8 cellular contexts compared by ENCODE assay signal in genomic region chr10:42932735-42933453, GRCh38.
DNase-seq lines count a peak whose midpoint lies in the region; ATAC-seq and TF ChIP-seq lines count a peak whose summit lies in the region.

No MANE protein-coding gene starts in this region.

- H3K27ac ChIP-seq in left ventricle myocardium inferior (replicated peaks) = no peak overlapping the region

- peaks cover 28% of the 10 kb centered on the region for H3K27me3 Mint-ChIP-seq in activated CD4-positive, alpha-beta memory T cell treated with anti-CD3 and anti-CD28 coated beads, Interleukin-2, amount 10 ng/mL, durations not matched to agents 7 days and 5 days

- no peak overlapping the region for H3K27ac Mint-ChIP-seq in activated CD4-positive, alpha-beta memory T cell treated with anti-CD3 and anti-CD28 coated beads, Interleukin-2, amount 10 ng/mL, durations not matched to agents 7 days and 5 days

- peak; percentile 19 for DNase-seq in DMS153 (lab: John Stamatoyannopoulos, UW)
- no peak for DNase-seq in activated CD4-positive, alpha-beta memory T cell treated with anti-CD3 and anti-CD28 coated beads, Interleukin-2, amount 10 ng/mL, durations not matched to agents 7 days and 5 days
- DNase-seq in left ventricle myocardium inferior = no peak
- DNase-seq in stimulated activated CD4-positive, alpha-beta T cell treated with anti-CD3 and anti-CD28 coated beads, Interleukin-1b, Interleukin-23, amount 100 ng/mL, for 24 hours (ENCODE audit: low read depth in 4 of 4, low spot score in 1 of 4) = peak in 3 of 4 experiments; percentile 49 to 51 (median 50)
- no peak for DNase-seq in OCI-M1 (lab: John Stamatoyannopoulos, UW)
- no peak for DNase-seq in T1000 (lab: John Stamatoyannopoulos, UW)
- DNase-seq in NOMO-1 treated with dmso at 0.1 percent for 144 hours (lab: John Stamatoyannopoulos, UW; ENCODE audit: unreplicated experiment) = no peak

- H3K9me3 Mint-ChIP-seq in activated CD4-positive, alpha-beta memory T cell treated with anti-CD3 and anti-CD28 coated beads, Interleukin-2, amount 10 ng/mL, durations not matched to agents 7 days and 5 days = no peaks in the 10 kb centered on the region

- peak overlapping the region; percentile 14 for H3K4me3 Mint-ChIP-seq in activated CD4-positive, alpha-beta memory T cell treated with anti-CD3 and anti-CD28 coated beads, Interleukin-2, amount 10 ng/mL, durations not matched to agents 7 days and 5 days

- no peak for ATAC-seq in GM18502 (IDR thresholded peaks at IDR 0.05; ENCODE audit: poor library complexity, unreplicated experiment)

- peak overlapping the region; percentile 54 for H3K4me3 ChIP-seq in left ventricle myocardium inferior

- no peaks in the 10 kb centered on the region for H3K36me3 Mint-ChIP-seq in activated CD4-positive, alpha-beta memory T cell treated with anti-CD3 and anti-CD28 coated beads, Interleukin-2, amount 10 ng/mL, durations not matched to agents 7 days and 5 days (ENCODE audit: low read depth)

- POLR2A ChIA-PET in activated CD4-positive, alpha-beta memory T cell treated with anti-CD3 and anti-CD28 coated beads, Interleukin-2, amount 10 ng/mL, durations not matched to agents 7 days and 5 days (lab: Charles Lee) = no interaction called here

- no peaks in the 10 kb centered on the region for H3K9me3 ChIP-seq in left ventricle myocardium inferior (replicated peaks)

- H3K36me3 ChIP-seq in left ventricle myocardium inferior = no peaks in the 10 kb centered on the region

- peaks cover 15% of the 10 kb centered on the region for H3K4me1 ChIP-seq in left ventricle myocardium inferior

- TF ChIP-seq CTCF in left ventricle myocardium inferior (IDR thresholded peaks at IDR 0.05; ENCODE audit: borderline replicate concordance) = no peak

- peaks cover 8% of the 10 kb centered on the region for H3K4me1 Mint-ChIP-seq in activated CD4-positive, alpha-beta memory T cell treated with anti-CD3 and anti-CD28 coated beads, Interleukin-2, amount 10 ng/mL, durations not matched to agents 7 days and 5 days

- intact Hi-C loops in left ventricle myocardium inferior (cut with micrococcal nuclease) = no loop called here

- peaks cover 98% of the 10 kb centered on the region for H3K27me3 ChIP-seq in left ventricle myocardium inferior (ENCODE audit: low read depth)

- CTCF ChIA-PET in activated CD4-positive, alpha-beta memory T cell treated with anti-CD3 and anti-CD28 coated beads, Interleukin-2, amount 10 ng/mL, durations not matched to agents 7 days and 5 days (lab: Charles Lee) = no interaction called here

Comparison
In these comparisons a context has a peak if more than half of its experiments do, and no peak if none do; other contexts are left out.
1. DNase-seq: peak in DMS153 (single experiment) and stimulated activated CD4-positive, alpha-beta T cell treated with anti-CD3 and anti-CD28 coated beads, Interleukin-1b, Interleukin-23, amount 100 ng/mL, for 24 hours (3 of 4); none in activated CD4-positive, alpha-beta memory T cell treated with anti-CD3 and anti-CD28 coated beads, Interleukin-2, amount 10 ng/mL, durations not matched to agents 7 days and 5 days (single experiment), left ventricle myocardium inferior (single experiment), OCI-M1 (single experiment), T1000 (single experiment) and NOMO-1 treated with dmso at 0.1 percent for 144 hours (single experiment).